1 cellular context compared by ENCODE assay signal in genomic region chr3:46671541-46672348, GRCh38.
TF ChIP-seq lines count a peak whose summit lies in the region.

No MANE protein-coding gene starts in this region.

TF ChIP-seq in WTC11, 78 proteins besides CTCF, POLR2A, EP300 and RAD21 (continued from another document):
- TF ChIP-seq E2F5 (CRISPR knock-in tag; IDR thresholded peaks at IDR 0.05) = no peak
- TF ChIP-seq AFF4 (CRISPR knock-in tag; IDR thresholded peaks at IDR 0.05; ENCODE audit: borderline replicate concordance) = no peak
- no peak for TF ChIP-seq ZNF281 (CRISPR knock-in tag; IDR thresholded peaks at IDR 0.05)
- TF ChIP-seq NFE2L1 (CRISPR knock-in tag; IDR thresholded peaks at IDR 0.05) = no peak
- no peak for TF ChIP-seq GABPB1 (CRISPR knock-in tag; IDR thresholded peaks at IDR 0.05)
- TF ChIP-seq ZNF317 (CRISPR knock-in tag; IDR thresholded peaks at IDR 0.05; ENCODE audit: borderline replicate concordance, low read depth) = no peak
- TF ChIP-seq ZNF425 (CRISPR knock-in tag; conservative IDR thresholded peaks at IDR 0.05) = no peak
- no peak for TF ChIP-seq TCF7 (CRISPR knock-in tag; IDR thresholded peaks at IDR 0.05; ENCODE audit: low read depth)
- no peak for TF ChIP-seq E2F1 (CRISPR knock-in tag; IDR thresholded peaks at IDR 0.05)
- no peak for TF ChIP-seq MXD4 (CRISPR knock-in tag; IDR thresholded peaks at IDR 0.05; ENCODE audit: borderline replicate concordance)
- no peak for TF ChIP-seq SMAD4 (CRISPR knock-in tag; IDR thresholded peaks at IDR 0.05)
